Comparison of ENCODE assay signal across 1 cellular context in the genomic region with DNA sequence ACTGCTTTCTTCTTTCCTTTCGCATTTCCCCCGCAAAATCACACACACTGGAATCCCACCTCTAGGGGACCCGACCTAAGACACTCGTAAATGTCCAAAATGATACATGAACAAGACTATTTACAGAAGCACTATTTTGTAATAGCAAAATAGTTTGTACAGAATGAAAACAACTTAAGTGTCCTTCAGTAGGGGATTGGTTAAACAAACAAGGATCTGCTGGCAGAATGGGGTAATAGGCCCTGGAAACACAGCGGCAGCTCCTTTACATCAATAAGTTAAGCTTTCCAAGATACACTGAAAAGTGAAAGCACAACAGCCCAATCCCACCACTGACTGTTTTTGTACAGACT.
TF ChIP-seq lines count a peak whose summit lies in the region.

No MANE protein-coding gene starts in this region.

TF ChIP-seq in WTC11, 78 proteins besides CTCF, POLR2A, EP300 and RAD21 (continued from another document):
- no peak for TF ChIP-seq ATF3 (CRISPR knock-in tag; conservative IDR thresholded peaks at IDR 0.05)
- TF ChIP-seq ARID4B (CRISPR knock-in tag; IDR thresholded peaks at IDR 0.05; ENCODE audit: borderline replicate concordance), result no peak
- TF ChIP-seq PREB (CRISPR knock-in tag; IDR thresholded peaks at IDR 0.05; ENCODE audit: borderline replicate concordance), result no peak
- TF ChIP-seq, protein P1, sequence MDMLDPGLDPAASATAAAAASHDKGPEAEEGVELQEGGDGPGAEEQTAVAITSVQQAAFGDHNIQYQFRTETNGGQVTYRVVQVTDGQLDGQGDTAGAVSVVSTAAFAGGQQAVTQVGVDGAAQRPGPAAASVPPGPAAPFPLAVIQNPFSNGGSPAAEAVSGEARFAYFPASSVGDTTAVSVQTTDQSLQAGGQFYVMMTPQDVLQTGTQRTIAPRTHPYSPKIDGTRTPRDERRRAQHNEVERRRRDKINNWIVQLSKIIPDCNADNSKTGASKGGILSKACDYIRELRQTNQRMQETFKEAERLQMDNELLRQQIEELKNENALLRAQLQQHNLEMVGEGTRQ (CRISPR knock-in tag; IDR thresholded peaks at IDR 0.05), result no peak
- TF ChIP-seq CBFB (CRISPR knock-in tag; IDR thresholded peaks at IDR 0.05; ENCODE audit: low read depth), result no peak
